8 cellular contexts compared by ENCODE assay signal in genomic region chr17:17010545-17011034, GRCh38. TPM values are rescaled to one million over a fixed set of nuclear protein-coding genes. Genes with fewer than 3 reads are reported as not detected.
"Had no signal": no experiment of that assay in that cellular context is flagged by ENCODE, and none has a peak within 500 bp of the region (broad histone marks: within the 10 kb centered on the region; RNA-seq: fewer than 3 reads in every experiment).

No MANE protein-coding gene starts in this region.

RNA-seq across cellular contexts. Expression of gene TNFRSF13B, which starts 38.7 kb away (rescaled TPM):
- total RNA-seq: activated CD4-positive, alpha-beta T cell treated with anti-CD3 and anti-CD28 coated beads, Interleukin-2, amount 10 ng/mL, durations not matched to agents 7 days and 5 days; activated CD8-positive, alpha-beta memory T cell treated with anti-CD3 and anti-CD28 coated beads for 36 hours; chondrocyte; dermis microvascular lymphatic vessel endothelial cell; fibroblast of villous mesenchyme; osteoblast; renal cortical epithelial cell; WTC11 had no signal
